1 cellular context compared by ENCODE assay signal in the genomic region with DNA sequence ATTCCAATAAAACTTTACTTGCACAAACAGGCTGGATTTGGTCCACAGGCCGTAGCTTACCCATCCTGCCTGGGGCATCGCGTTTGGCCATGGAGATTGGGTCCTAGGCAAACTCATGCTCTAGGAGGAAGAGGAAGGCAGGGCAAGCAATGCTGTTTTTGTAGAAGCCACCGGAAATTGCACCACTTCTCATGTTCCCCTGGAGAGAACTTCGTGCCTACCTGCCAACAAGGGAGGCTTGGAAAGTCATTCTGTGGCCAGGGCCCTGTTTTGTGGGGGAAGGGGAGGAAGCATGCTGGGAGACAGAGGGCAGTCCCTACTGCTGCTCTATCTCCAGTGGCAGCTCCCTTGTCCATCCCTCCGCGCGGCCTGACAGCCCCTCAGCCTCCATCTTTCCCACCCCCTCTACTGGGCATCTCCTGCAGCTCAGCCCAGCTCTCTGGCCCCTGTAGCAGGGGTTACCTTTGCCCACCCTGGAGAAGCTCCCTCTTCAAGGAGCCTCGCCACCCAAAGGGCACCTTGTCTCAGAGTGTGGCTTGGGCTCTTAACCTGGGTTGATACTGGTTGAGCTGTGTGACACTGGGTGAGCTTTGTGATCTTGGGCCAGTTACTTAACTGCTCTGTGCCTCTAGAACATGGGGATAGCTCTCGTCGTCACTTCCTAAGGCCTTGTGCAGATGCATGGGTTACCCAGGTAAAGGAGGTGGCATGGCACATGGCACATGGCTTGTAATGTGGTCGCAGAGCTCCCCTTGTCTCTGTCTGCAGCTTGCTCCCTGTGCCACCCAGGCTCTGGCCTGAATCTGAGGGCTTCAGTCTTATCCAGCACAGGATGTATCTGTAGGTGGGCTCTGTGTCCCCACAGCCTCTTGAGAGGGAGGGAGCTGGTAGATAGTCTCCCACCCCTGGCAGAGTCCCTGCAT.
TF ChIP-seq lines count a peak whose summit lies in the region.

No MANE protein-coding gene starts in this region.

TF ChIP-seq in HepG2, 621 proteins besides CTCF, POLR2A, EP300 and RAD21:
- TF ChIP-seq ZNF768 (CRISPR knock-in tag; IDR thresholded peaks at IDR 0.05) (peak; percentile 51; the same call in 1 of the 2 replicates), PHF5A (CRISPR knock-in tag; IDR thresholded peaks at IDR 0.05; ENCODE audit: low read depth, unreplicated experiment) (no peak)
